Comparison of ENCODE assay signal across 14 cellular contexts in genomic region chr6:5031150-5031549, GRCh38. TPM values are rescaled to one million over a fixed set of nuclear protein-coding genes. Genes with fewer than 3 reads are reported as not detected.
DNase-seq lines count a peak whose midpoint lies in the region; ATAC-seq and TF ChIP-seq lines count a peak whose summit lies in the region.
"Had no signal": no experiment of that assay in that cellular context is flagged by ENCODE, and none has a peak within 500 bp of the region (broad histone marks: within the 10 kb centered on the region; RNA-seq: fewer than 3 reads in every experiment).

No MANE protein-coding gene starts in this region.

- peaks cover 4% of the 10 kb centered on the region for H3K27me3 Mint-ChIP-seq in activated T-helper 17 cell treated with anti-CD3 and anti-CD28 coated beads, Interleukin-2, amount 50 U/mL, for 72 hours
- H3K27me3 Mint-ChIP-seq: memory B cell had no signal

- CTCF ChIA-PET in HCT116 (lab: Charles Lee), result interaction anchor here (0.7 to 2.4 kb wide), 6 partner anchors 9 to 717 kb away, joined by 3 to 21 read pairs (median 6); partner anchors contain the start of gene RPP40

- H3K36me3 ChIP-seq in HCT116 (ENCODE audit: control insufficient read depth in 1 of 2, insufficient read depth in 2 of 2, low read length in 2 of 2) (no peaks in the 10 kb centered on the region), osteoblast (ENCODE audit: insufficient read depth, low read length) (no peaks in the 10 kb centered on the region)
- H3K36me3 ChIP-seq: cardiac muscle cell, stomach, transverse colon had no signal

- intact Hi-C loops in HCT116 (cut with micrococcal nuclease), result no loop called here

- RAD21 ChIA-PET in HCT116 (lab: Charles Lee; ENCODE audit: low non-redundant PET in 1 of 2, low total read pairs in 2 of 2, uncharacterized antibody in 2 of 2, unreplicated experiment in 2 of 2), result no interaction called here

- no peaks in the 10 kb centered on the region for H4K20me1 ChIP-seq in HCT116 (ENCODE audit: insufficient read depth)
- no peaks in the 10 kb centered on the region for H4K20me1 ChIP-seq in osteoblast (ENCODE audit: insufficient read depth, low read length)

- H3K27ac ChIP-seq in HCT116 (ENCODE audit: low read depth, low read length), result no peak overlapping the region
- no peak overlapping the region for H3K27ac ChIP-seq in osteoblast (ENCODE audit: low read depth, low read length)
- H3K27ac ChIP-seq: cardiac muscle cell, stomach, transverse colon had no signal

- no peak for TF ChIP-seq POLR2A in HCT116 (IDR thresholded peaks at IDR 0.05; ENCODE audit: borderline replicate concordance, extremely low read depth, insufficient read depth, insufficient read length)

- no peak for TF ChIP-seq RAD21 in HCT116 (IDR thresholded peaks at IDR 0.05; ENCODE audit: low read depth)

- POLR2A ChIA-PET in HCT116 (lab: Charles Lee), result interaction anchor here (1.2 kb wide), 1 partner anchor 27 kb away, joined by 3 read pairs; the partner anchor contains the start of gene RPP40

- DNase-seq in activated CD8-positive, alpha-beta memory T cell treated with anti-CD3 and anti-CD28 coated beads for 24 hours, result peak; percentile 58
- no peak for DNase-seq in activated CD8-positive, alpha-beta memory T cell treated with anti-CD3 and anti-CD28 coated beads, Interleukin-2, amount 50 U/mL, for 4 hours
- no peak for DNase-seq in HCT116 (ENCODE audit: low read depth, low spot score)
- no peak for DNase-seq in osteoblast (ENCODE audit: insufficient read length, low spot score, missing footprints)
- DNase-seq in activated gamma-delta T cell (lab: John Stamatoyannopoulos, UW), result no peak
- no peak for DNase-seq in effector CD8-positive, alpha-beta T cell (lab: John Stamatoyannopoulos, UW)

- H3K9me2 ChIP-seq in HCT116 (ENCODE audit: insufficient read depth), result no peaks in the 10 kb centered on the region

- H3K4me1 ChIP-seq in HCT116 (ENCODE audit: control insufficient read depth in 1 of 2, insufficient read depth in 2 of 2, low read length in 2 of 2) (peaks cover 6 to 34% of the 10 kb centered on the region in 2 experiments; a peak in 3 of 4 replicates), osteoblast (ENCODE audit: insufficient read depth, low read length) (peaks cover 4% of the 10 kb centered on the region)

- H3K27me3 ChIP-seq in HCT116 (ENCODE audit: insufficient read depth, low read length) (no peaks in the 10 kb centered on the region), osteoblast (ENCODE audit: insufficient read depth, low read length) (no peaks in the 10 kb centered on the region)
- H3K27me3 ChIP-seq: cardiac muscle cell, stomach, transverse colon had no signal

- TF ChIP-seq CTCF in HCT116 (IDR thresholded peaks at IDR 0.05 in 2 of 3, conservative IDR thresholded peaks at IDR 0.05 in 1 of 3; ENCODE audit: borderline replicate concordance in 1 of 3, insufficient read depth in 1 of 3, low read depth in 2 of 3, low read length in 2 of 3) (no peak), osteoblast (IDR thresholded peaks at IDR 0.05; ENCODE audit: extremely low read depth, low read depth, low read length) (no peak)

- H3K79me2 ChIP-seq in HCT116 (ENCODE audit: insufficient read depth, low read length) (no peaks in the 10 kb centered on the region), osteoblast (ENCODE audit: insufficient read depth, low read length) (no peaks in the 10 kb centered on the region)

- peak overlapping the region; percentile 55 for H3K27ac Mint-ChIP-seq in activated T-helper 17 cell treated with anti-CD3 and anti-CD28 coated beads, Interleukin-2, amount 50 U/mL, for 72 hours
- H3K27ac Mint-ChIP-seq: dendritic cell treated with granulocyte-macrophage colony-stimulating factor and Interleukin-4, amounts not matched to agents 40 ng/mL and 50 ng/mL, for 4 days; memory B cell had no signal

- H3K4me2 ChIP-seq in HCT116 (ENCODE audit: low read length) (peak overlapping the region; percentile 34), osteoblast (ENCODE audit: insufficient read depth, low read length) (no peak overlapping the region)
- H3K4me2 ChIP-seq: A549 had no signal

- peak overlapping the region; percentile 34 for H3K4me3 Mint-ChIP-seq in activated T-helper 17 cell treated with anti-CD3 and anti-CD28 coated beads, Interleukin-2, amount 50 U/mL, for 72 hours
- H3K4me3 Mint-ChIP-seq: dendritic cell treated with granulocyte-macrophage colony-stimulating factor and Interleukin-4, amounts not matched to agents 40 ng/mL and 50 ng/mL, for 4 days; memory B cell had no signal

- H3K4me3 ChIP-seq in HCT116 (replicated peaks in 1 of 2; ENCODE audit: low read depth in 1 of 2, low read length in 2 of 2) (no peak overlapping the region), osteoblast (ENCODE audit: insufficient read depth, low read length) (no peak overlapping the region)
- H3K4me3 ChIP-seq: A549, cardiac muscle cell, stomach, transverse colon had no signal

- ATAC-seq in HCT116 (no peak), HG03571 (IDR thresholded peaks at IDR 0.05; ENCODE audit: unreplicated experiment) (no peak)
- no peak for ATAC-seq in activated T-helper 17 cell treated with anti-CD3 and anti-CD28 coated beads, Interleukin-2, amount 50 U/mL, for 72 hours (replicated peaks)

- no peak overlapping the region for H3K9ac ChIP-seq in HCT116 (ENCODE audit: low read length)

- no peaks in the 10 kb centered on the region for H3K9me3 Mint-ChIP-seq in activated T-helper 17 cell treated with anti-CD3 and anti-CD28 coated beads, Interleukin-2, amount 50 U/mL, for 72 hours
- H3K9me3 Mint-ChIP-seq: dendritic cell treated with granulocyte-macrophage colony-stimulating factor and Interleukin-4, amounts not matched to agents 40 ng/mL and 50 ng/mL, for 4 days; memory B cell had no signal

- peaks cover 5% of the 10 kb centered on the region for H3K4me1 Mint-ChIP-seq in activated T-helper 17 cell treated with anti-CD3 and anti-CD28 coated beads, Interleukin-2, amount 50 U/mL, for 72 hours

- H3K36me3 Mint-ChIP-seq in activated T-helper 17 cell treated with anti-CD3 and anti-CD28 coated beads, Interleukin-2, amount 50 U/mL, for 72 hours (ENCODE audit: low read depth), result no peaks in the 10 kb centered on the region

- H2AFZ ChIP-seq in HCT116 (ENCODE audit: low read depth, low read length, poor library complexity, severe bottlenecking) (peak overlapping the region; percentile 55), osteoblast (ENCODE audit: low read length) (peak overlapping the region; percentile 85)

- TSS peak; percentile 81 for BruUV-seq in HCT116 (replicated peaks; lab: Mats Ljungman, UMichigan)

- H3K9me3 ChIP-seq in HCT116 (ENCODE audit: control insufficient read depth in 1 of 2, insufficient read depth in 1 of 2, low read depth in 1 of 2, low read length in 2 of 2) (no peaks in the 10 kb centered on the region), osteoblast (ENCODE audit: low read depth, low read length) (no peaks in the 10 kb centered on the region)
- H3K9me3 ChIP-seq: A549, stomach, transverse colon had no signal

TF ChIP-seq in HCT116, 20 proteins besides CTCF, POLR2A, EP300 and RAD21:
- no peak for TF ChIP-seq CEBPB (IDR thresholded peaks at IDR 0.05; ENCODE audit: low read depth)
TF ChIP-seq in HCT116: peak in this region for 0.

RNA-seq across cellular contexts. Expression of gene RPP40, which starts 27.3 kb away (rescaled TPM):
- total RNA-seq in HCT116 (2021; ENCODE audit: unreplicated experiment) (15.9 TPM), osteoblast (8.0 and 8.3 TPM in 2 replicates)
- polyA plus RNA-seq in HCT116 (2012), result 7.1 and 12.8 TPM in 2 replicates
- total RNA-seq in activated T-helper 17 cell treated with anti-CD3 and anti-CD28 coated beads, Interleukin-2, amount 50 U/mL, for 72 hours, result 10 to 100 TPM in 1 of 2 donors, 1 to 10 TPM in 1; 8.0 to 19.4 TPM

RNA-seq across cellular contexts. Expression of gene PPP1R3G, which starts 54.0 kb away (rescaled TPM):
- total RNA-seq in HCT116 (2021; ENCODE audit: unreplicated experiment) (0.27 TPM), osteoblast (3.3 and 3.5 TPM in 2 replicates)
- polyA plus RNA-seq in HCT116 (2012), result 0.30 and 0.31 TPM in 2 replicates
- under 1 TPM in 1 of 2 donors, not detected in 1; 0.05 TPM for total RNA-seq in activated T-helper 17 cell treated with anti-CD3 and anti-CD28 coated beads, Interleukin-2, amount 50 U/mL, for 72 hours
